In genomic region chr2:112584891-112585250, GRCh38 we compare ENCODE assay signal across 8 cellular contexts. TPM values are rescaled to one million over a fixed set of nuclear protein-coding genes. Genes with fewer than 3 reads are reported as not detected.
A peak's percentile ranks its signal among the peaks of the same experiment; 100 is the strongest.
DNase-seq lines count a peak whose midpoint lies in the region; ATAC-seq and TF ChIP-seq lines count a peak whose summit lies in the region.

No MANE protein-coding gene starts in this region.

- peak overlapping the region; percentile 56 for H3K4me3 ChIP-seq in mucosa of stomach (ENCODE audit: low read length)

- peaks cover 30% of the 10 kb centered on the region for H3K4me1 Mint-ChIP-seq in chondrocyte (ENCODE audit: low read depth)

- peak overlapping the region; percentile 99 for H3K27ac Mint-ChIP-seq in chondrocyte (ENCODE audit: unreplicated experiment)

- no peaks in the 10 kb centered on the region for H3K27me3 ChIP-seq in mucosa of stomach (ENCODE audit: control insufficient read depth, insufficient read depth, low read length)

- DNase-seq in chondrocyte (ENCODE audit: low spot score) (no peak), NCI-H748 treated with DMSO at 0.1 percent for 48 hours (lab: John Stamatoyannopoulos, UW) (no peak), germinal center (ENCODE audit: low spot score) (no peak), activated gamma-delta T cell (lab: John Stamatoyannopoulos, UW) (no peak)

- ATAC-seq in GM19397 (IDR thresholded peaks at IDR 0.05; ENCODE audit: unreplicated experiment): no peak

- H3K9me3 ChIP-seq in mucosa of stomach (ENCODE audit: control insufficient read depth, low read length): no peaks in the 10 kb centered on the region

- no peaks in the 10 kb centered on the region for H3K36me3 ChIP-seq in mucosa of stomach (ENCODE audit: control insufficient read depth, insufficient read depth, low read length)

- TF ChIP-seq CTCF in 22Rv1 (IDR thresholded peaks at IDR 0.05) (no peak), chondrocyte (IDR thresholded peaks at IDR 0.05) (no peak)

- H3K27me3 Mint-ChIP-seq in chondrocyte (ENCODE audit: low read depth): no peaks in the 10 kb centered on the region

- TF ChIP-seq EP300 in Ishikawa (IDR thresholded peaks at IDR 0.05; ENCODE audit: borderline replicate concordance): no peak

- H3K4me3 Mint-ChIP-seq in chondrocyte (ENCODE audit: unreplicated experiment): peak overlapping the region; percentile 85

- peak overlapping the region; percentile 82 for H3K9ac ChIP-seq in mucosa of stomach (ENCODE audit: low read length)

- H3K4me1 ChIP-seq in mucosa of stomach (ENCODE audit: control insufficient read depth, insufficient read depth, low read length): peaks cover 17% of the 10 kb centered on the region

- H3K9me3 Mint-ChIP-seq in chondrocyte (ENCODE audit: low read depth): no peaks in the 10 kb centered on the region

- peaks cover 8% of the 10 kb centered on the region for H3K36me3 Mint-ChIP-seq in chondrocyte (ENCODE audit: low read depth)

- H3K27ac ChIP-seq in 22Rv1: peak overlapping the region; percentile 97

- TF ChIP-seq RAD21 in Ishikawa (IDR thresholded peaks at IDR 0.05; ENCODE audit: low read depth): no peak

TF ChIP-seq in Ishikawa, 13 proteins besides CTCF, POLR2A, EP300 and RAD21:
- TF ChIP-seq, protein P1, sequence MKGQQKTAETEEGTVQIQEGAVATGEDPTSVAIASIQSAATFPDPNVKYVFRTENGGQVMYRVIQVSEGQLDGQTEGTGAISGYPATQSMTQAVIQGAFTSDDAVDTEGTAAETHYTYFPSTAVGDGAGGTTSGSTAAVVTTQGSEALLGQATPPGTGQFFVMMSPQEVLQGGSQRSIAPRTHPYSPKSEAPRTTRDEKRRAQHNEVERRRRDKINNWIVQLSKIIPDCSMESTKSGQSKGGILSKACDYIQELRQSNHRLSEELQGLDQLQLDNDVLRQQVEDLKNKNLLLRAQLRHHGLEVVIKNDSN (IDR thresholded peaks at IDR 0.05): no peak
- TF ChIP-seq, protein P2, sequence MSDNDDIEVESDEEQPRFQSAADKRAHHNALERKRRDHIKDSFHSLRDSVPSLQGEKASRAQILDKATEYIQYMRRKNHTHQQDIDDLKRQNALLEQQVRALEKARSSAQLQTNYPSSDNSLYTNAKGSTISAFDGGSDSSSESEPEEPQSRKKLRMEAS (IDR thresholded peaks at IDR 0.05): no peak
- TF ChIP-seq FOXM1 (IDR thresholded peaks at IDR 0.05; ENCODE audit: borderline replicate concordance, low read depth) (no peak), TCF12 (IDR thresholded peaks at IDR 0.05; ENCODE audit: low read depth) (no peak), CREB1 (IDR thresholded peaks at IDR 0.05; ENCODE audit: low read depth) (no peak), REST (IDR thresholded peaks at IDR 0.05; ENCODE audit: low read depth) (no peak), ZBTB7A (IDR thresholded peaks at IDR 0.05; ENCODE audit: low read depth) (0 out of 2 replicates have a peak, but pooled peaks have one; percentile 36)

RNA-seq across cellular contexts. Expression of gene CHCHD5, which starts 0.5 kb away (rescaled TPM):
- total RNA-seq in chondrocyte: 16.9 to 22.7 TPM (median 22.4 TPM) in 3 replicates

RNA-seq across cellular contexts. Expression of gene POLR1B, which starts 42.6 kb away (rescaled TPM):
- total RNA-seq in chondrocyte: 12.1 to 17.7 TPM (median 15.0 TPM) in 3 replicates
